ENCODE assay signal across 8 cellular contexts in the genomic region with DNA sequence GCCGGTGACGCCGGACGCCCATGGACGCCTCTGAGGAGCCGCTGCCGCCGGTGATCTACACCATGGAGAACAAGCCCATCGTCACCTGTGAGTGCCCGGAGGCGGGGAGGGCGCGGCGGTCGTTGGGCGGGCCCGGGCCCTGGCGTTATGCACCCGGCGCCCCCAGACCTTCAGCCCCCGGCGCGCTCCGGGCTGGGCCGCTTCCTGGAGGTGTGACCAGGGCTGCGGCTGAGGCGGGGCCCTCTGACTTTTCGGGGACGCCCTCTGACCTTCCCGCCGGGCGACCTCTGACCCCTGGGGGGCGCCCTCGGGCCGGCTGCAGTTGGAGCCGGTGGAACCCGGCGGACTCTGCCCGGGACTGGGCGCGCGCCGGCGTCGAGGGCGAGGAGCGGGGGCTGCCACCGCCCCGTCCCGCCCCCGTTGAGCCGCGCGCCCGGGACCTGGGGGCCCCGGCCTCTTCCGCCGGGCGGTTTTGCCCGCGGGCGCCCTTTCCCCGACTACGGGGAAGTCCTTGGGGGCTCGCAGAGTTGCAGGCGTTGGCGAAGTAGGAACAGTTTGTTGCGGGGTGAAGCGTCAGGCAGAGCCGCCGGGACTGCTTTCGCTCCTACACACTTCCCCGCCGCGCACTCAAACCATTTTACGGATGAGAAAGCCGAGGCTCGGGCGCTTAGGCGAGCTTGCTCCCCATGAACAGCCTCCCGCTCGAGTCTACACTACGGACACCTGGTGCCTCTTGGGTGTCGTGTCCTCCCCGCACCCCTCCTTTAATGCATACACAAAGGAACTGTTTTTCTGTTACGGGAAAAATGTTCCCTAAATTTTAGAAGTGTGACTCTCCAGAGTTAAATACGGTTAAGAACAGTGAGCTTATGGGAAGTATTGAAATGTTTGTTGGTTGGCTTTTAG. TPM values are rescaled to one million over a fixed set of nuclear protein-coding genes. Genes with fewer than 3 reads are reported as not detected.
DNase-seq lines count a peak whose midpoint lies in the region; ATAC-seq and TF ChIP-seq lines count a peak whose summit lies in the region.

No MANE protein-coding gene starts in this region.

- H3K4me3 ChIP-seq in mesodermal cell (ENCODE audit: extremely low read depth, insufficient read depth, low read length, poor library complexity, severe bottlenecking): peak overlapping the region; percentile 71

- H3K9me3 Mint-ChIP-seq in activated CD8-positive, alpha-beta T cell treated with anti-CD3 and anti-CD28 coated beads for 36 hours: no peaks in the 10 kb centered on the region

- peak; percentile 23 for DNase-seq in NCI-H1436 (lab: John Stamatoyannopoulos, UW)
- DNase-seq in NCI-H1436 treated with DMSO at 0.1 percent for 48 hours (lab: John Stamatoyannopoulos, UW): no peak
- DNase-seq in NCI-H2196 (lab: John Stamatoyannopoulos, UW; ENCODE audit: unreplicated experiment): peak; percentile 43
- DNase-seq in activated CD8-positive, alpha-beta T cell treated with anti-CD3 and anti-CD28 coated beads for 36 hours: peak; percentile 92
- peak; percentile 65 for DNase-seq in effector CD8-positive, alpha-beta T cell (lab: John Stamatoyannopoulos, UW)
- DNase-seq in stimulated activated CD8-positive, alpha-beta memory T cell treated with anti-CD3 and anti-CD28 coated beads, Interleukin-15, amount 100 ng/mL, for 4 hours (ENCODE audit: low read depth in 2 of 2): peak; percentile 56 to 72

- H3K9me3 ChIP-seq in mesodermal cell (ENCODE audit: control insufficient read depth, low read length): no peaks in the 10 kb centered on the region

- no peak for TF ChIP-seq CTCF in activated CD8-positive, alpha-beta T cell treated with anti-CD3 and anti-CD28 coated beads for 36 hours (IDR thresholded peaks at IDR 0.05)

- peaks cover 4% of the 10 kb centered on the region for H3K36me3 ChIP-seq in mesodermal cell (ENCODE audit: control insufficient read depth, insufficient read depth, low read length)

- peak overlapping the region; percentile 80 for H3K4me3 Mint-ChIP-seq in activated CD8-positive, alpha-beta T cell treated with anti-CD3 and anti-CD28 coated beads for 36 hours

- WGBS in mesodermal cell (ENCODE audit: insufficient coverage in 2 of 2), 2 experiments: 0 to 1% methylated on average over 54 to 60 of the region's 87 CpGs

- intact Hi-C loops in activated CD8-positive, alpha-beta T cell treated with anti-CD3 and anti-CD28 coated beads for 36 hours (cut with micrococcal nuclease): no loop called here

- peak overlapping the region; percentile 90 for H3K27ac ChIP-seq in mesodermal cell (ENCODE audit: low read depth, low read length, severe bottlenecking)

- ATAC-seq in HG02870 (IDR thresholded peaks at IDR 0.05; ENCODE audit: unreplicated experiment): peak; percentile 49
- ATAC-seq in activated CD8-positive, alpha-beta T cell treated with anti-CD3 and anti-CD28 coated beads for 36 hours: peak; percentile 88

- H3K4me1 ChIP-seq in mesodermal cell (ENCODE audit: control insufficient read depth, insufficient read depth, low read length, poor library complexity, severe bottlenecking): peaks cover 12% of the 10 kb centered on the region

- H3K27me3 Mint-ChIP-seq in activated CD8-positive, alpha-beta T cell treated with anti-CD3 and anti-CD28 coated beads for 36 hours: no peaks in the 10 kb centered on the region

- POLR2A ChIA-PET in activated CD8-positive, alpha-beta T cell treated with anti-CD3 and anti-CD28 coated beads for 36 hours (lab: Charles Lee): interaction anchor here (0.7 to 3.8 kb wide), 10 partner anchors 19 to 149 kb away, joined by 3 to 35 read pairs (median 4); no protein-coding TSS in a partner anchor

- H3K4me1 Mint-ChIP-seq in activated CD8-positive, alpha-beta T cell treated with anti-CD3 and anti-CD28 coated beads for 36 hours (ENCODE audit: low read depth): peaks cover 46% of the 10 kb centered on the region

- H3K27ac Mint-ChIP-seq in activated CD8-positive, alpha-beta T cell treated with anti-CD3 and anti-CD28 coated beads for 36 hours: peak overlapping the region; percentile 85

- H3K36me3 Mint-ChIP-seq in activated CD8-positive, alpha-beta T cell treated with anti-CD3 and anti-CD28 coated beads for 36 hours (ENCODE audit: low read depth): peaks cover 13% of the 10 kb centered on the region

- CTCF ChIA-PET in activated CD8-positive, alpha-beta T cell treated with anti-CD3 and anti-CD28 coated beads for 36 hours (lab: Charles Lee): interaction anchor here (0.8 to 2.3 kb wide), 9 partner anchors 10 to 291 kb away, joined by 3 to 17 read pairs (median 4); no protein-coding TSS in a partner anchor

RNA-seq across cellular contexts. Expression of gene TRAPPC10, which starts 0.6 kb away (rescaled TPM):
- 10 to 100 TPM; 44.1 to 45.4 TPM for total RNA-seq in activated CD8-positive, alpha-beta T cell treated with anti-CD3 and anti-CD28 coated beads for 36 hours
- 18.1 TPM for polyA plus RNA-seq in mesodermal cell (2013, experiment 1 of 2)
- polyA plus RNA-seq in mesodermal cell (2013, experiment 2 of 2): 20.6 TPM
